ENCODE assay signal across 19 cellular contexts in the genomic region with DNA sequence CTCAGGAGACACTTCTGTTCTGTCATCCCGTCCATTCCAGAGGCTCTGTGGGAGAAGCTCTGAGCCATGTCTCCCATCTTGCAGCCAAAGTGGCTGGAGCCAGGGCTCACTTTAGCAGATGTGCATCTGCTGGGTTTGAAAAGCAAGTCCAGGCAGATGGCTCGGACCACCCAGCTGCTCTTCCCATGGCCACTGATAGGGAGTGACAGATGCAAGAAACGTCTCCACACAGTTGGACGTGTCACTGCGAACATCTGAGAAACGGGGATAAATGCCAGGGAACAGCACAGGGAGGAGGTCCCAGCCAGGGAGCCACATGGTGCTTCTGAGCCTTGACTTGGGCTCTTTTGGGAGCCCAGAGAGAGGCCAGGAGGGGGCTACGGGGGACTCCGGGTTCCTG.
"Had no signal": no experiment of that assay in that cellular context is flagged by ENCODE, and none has a peak within 500 bp of the region (broad histone marks: within the 10 kb centered on the region; RNA-seq: fewer than 3 reads in every experiment).

No MANE protein-coding gene starts in this region.

- H3K36me3 Mint-ChIP-seq: stimulated activated memory B cell treated with anti-CD40 and anti-IgM and Interleukin-4, amounts not matched to agents 10 μg/mL and 1 μg/mL and 100 μg/mL, for 72 hours; T-cell had no signal

- H3K36me3 ChIP-seq: brain microvascular endothelial cell, left lung, prostate gland, tibial artery had no signal

- H3K27ac Mint-ChIP-seq: activated CD8-positive, alpha-beta T cell treated with anti-CD3 and anti-CD28 coated beads for 36 hours; activated naive CD8-positive, alpha-beta T cell treated with anti-CD3 and anti-CD28 coated beads, Interleukin-2, amount 50 U/mL, for 24 hours; activated T-helper 2 cell treated with anti-CD3 and anti-CD28 coated beads, Interferon-gamma antibody, Interleukin-2, Interleukin-4, amounts not matched to agents 10 μg/mL and 5 μg/mL and 100 μg/mL, durations not matched to agents 14 hours and 24 hours and 36 hours; nephron progenitor cell; stimulated activated memory B cell treated with anti-CD40 and anti-IgM and Interleukin-4, amounts not matched to agents 10 μg/mL and 1 μg/mL and 100 μg/mL, for 72 hours had no signal

- H3K9me3 Mint-ChIP-seq: activated CD8-positive, alpha-beta T cell treated with anti-CD3 and anti-CD28 coated beads for 36 hours; activated naive CD8-positive, alpha-beta T cell treated with anti-CD3 and anti-CD28 coated beads, Interleukin-2, amount 50 U/mL, for 24 hours; activated T-helper 2 cell treated with anti-CD3 and anti-CD28 coated beads, Interferon-gamma antibody, Interleukin-2, Interleukin-4, amounts not matched to agents 10 μg/mL and 5 μg/mL and 100 μg/mL, durations not matched to agents 14 hours and 24 hours and 36 hours; central memory CD8-positive, alpha-beta T cell; nephron progenitor cell; T-cell had no signal

- DNase-seq: activated CD4-positive, alpha-beta T cell treated with anti-CD3 and anti-CD28 coated beads for 48 hours; activated CD4-positive, CD25-positive, alpha-beta regulatory T cell; activated CD8-positive, alpha-beta T cell treated with anti-CD3 and anti-CD28 coated beads for 36 hours; activated naive CD4-positive, alpha-beta T cell treated with Interleukin-2 at 50 U/mL for 16 hours; activated naive CD8-positive, alpha-beta T cell treated with anti-CD3 and anti-CD28 coated beads, Interleukin-2, amount 50 U/mL, for 24 hours; activated T-cell treated with anti-CD3 and anti-CD28 coated beads, Interleukin-2, amount 50 U/mL, for 1 hour; brain microvascular endothelial cell; foreskin melanocyte; kidney; nephron progenitor cell; stimulated activated CD4-positive, alpha-beta T cell treated with anti-CD3 and anti-CD28 coated beads, Interleukin-4, amount 100 ng/mL, for 24 hours; T-cell; tibial artery had no signal

- H3K4me3 Mint-ChIP-seq: activated CD8-positive, alpha-beta T cell treated with anti-CD3 and anti-CD28 coated beads for 36 hours; activated naive CD8-positive, alpha-beta T cell treated with anti-CD3 and anti-CD28 coated beads, Interleukin-2, amount 50 U/mL, for 24 hours; central memory CD8-positive, alpha-beta T cell; nephron progenitor cell; stimulated activated memory B cell treated with anti-CD40 and anti-IgM and Interleukin-4, amounts not matched to agents 10 μg/mL and 1 μg/mL and 100 μg/mL, for 72 hours; T-cell had no signal

- H3K9me3 ChIP-seq: left lung, prostate gland, tibial artery had no signal

- H3K4me1 Mint-ChIP-seq: activated naive CD8-positive, alpha-beta T cell treated with anti-CD3 and anti-CD28 coated beads, Interleukin-2, amount 50 U/mL, for 24 hours; central memory CD8-positive, alpha-beta T cell; stimulated activated memory B cell treated with anti-CD40 and anti-IgM and Interleukin-4, amounts not matched to agents 10 μg/mL and 1 μg/mL and 100 μg/mL, for 72 hours; T-cell had no signal

- H3K4me1 ChIP-seq: left lung, prostate gland, tibial artery had no signal

- H3K4me3 ChIP-seq: coronary artery, left lung, prostate gland, tibial artery had no signal

- H3K27ac ChIP-seq: brain microvascular endothelial cell, coronary artery, left lung, prostate gland, tibial artery had no signal

- ATAC-seq: activated CD8-positive, alpha-beta T cell treated with anti-CD3 and anti-CD28 coated beads for 36 hours; activated naive CD8-positive, alpha-beta T cell treated with anti-CD3 and anti-CD28 coated beads, Interleukin-2, amount 50 U/mL, for 24 hours; left lung; stimulated activated memory B cell treated with anti-CD40 and anti-IgM and Interleukin-4, amounts not matched to agents 10 μg/mL and 1 μg/mL and 100 μg/mL, for 72 hours; T-cell had no signal
